8 cellular contexts compared by ENCODE assay signal in the genomic region with DNA sequence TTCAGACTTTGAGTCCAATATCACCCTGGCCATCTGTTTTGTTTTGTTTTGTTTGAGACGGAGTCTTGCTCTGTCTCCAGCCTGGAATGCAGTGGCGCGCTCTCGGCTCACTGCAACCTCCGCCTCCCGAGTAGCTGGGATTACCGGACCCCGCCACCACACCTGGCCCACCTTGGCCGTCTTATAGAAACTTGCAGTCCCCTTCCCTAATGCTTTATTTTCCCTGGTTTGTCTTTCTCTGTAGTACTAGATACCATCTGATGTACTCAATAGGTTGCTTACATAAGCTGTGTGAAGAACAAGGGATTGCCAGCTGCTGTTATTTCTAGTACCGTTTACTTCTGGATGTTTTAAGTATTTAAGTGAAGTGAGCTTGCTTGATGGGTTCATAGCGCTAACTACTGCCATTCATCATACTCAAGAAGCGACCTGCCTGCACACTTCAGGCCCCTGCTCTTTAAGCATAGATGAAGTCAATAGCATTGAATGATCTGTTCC. TPM values are rescaled to one million over a fixed set of nuclear protein-coding genes. Genes with fewer than 3 reads are reported as not detected.
A peak's percentile ranks its signal among the peaks of the same experiment; 100 is the strongest.
DNase-seq lines count a peak whose midpoint lies in the region; ATAC-seq, FAIRE-seq and TF ChIP-seq lines count a peak whose summit lies in the region.

No MANE protein-coding gene starts in this region.

- ATAC-seq in heart right ventricle (no peak), Right ventricle myocardium superior (ENCODE audit: poor library complexity) (no peak), GM12878 (no peak), upper lobe of right lung (no peak)
- no peak for ATAC-seq in activated CD4-positive, CD25-positive, alpha-beta regulatory T cell treated with anti-CD3 and anti-CD28 coated beads, Interleukin-2, amount 50 U/mL, for 24 hours

- in situ Hi-C loops in GM12878 (cut with MboI), result no loop called here

- peak overlapping the region; percentile 68 to 94 (median 82) for H3K4me3 ChIP-seq in heart right ventricle
- peak overlapping the region; percentile 96 for H3K4me3 ChIP-seq in GM12878
- peak overlapping the region; percentile 92 for H3K4me3 ChIP-seq in lower leg skin (ENCODE audit: low read depth, poor library complexity, severe bottlenecking)
- H3K4me3 ChIP-seq in upper lobe of right lung, result peak overlapping the region; percentile 93

- CTCF ChIA-PET in GM12878 (lab: Yijun Ruan, JAX), result interaction anchor here (1.5 to 2.8 kb wide), 2 partner anchors 9 to 25 kb away, joined by 5 to 30 read pairs; no protein-coding TSS in a partner anchor

- RAD21 ChIA-PET in GM12878 (lab: Charles Lee; ENCODE audit: unreplicated experiment), result interaction anchor here (0.6 to 1.2 kb wide), 3 partner anchors 148 to 441 kb away, joined by 3 read pairs; a partner anchor contains a TSS

- H3K36me3 ChIP-seq in heart right ventricle (peaks cover 0 to 52% (median 47%) of the 10 kb centered on the region in 9 donors), GM12878 (ENCODE audit: control insufficient read depth in 2 of 2, insufficient read depth in 2 of 2, low read length in 1 of 2) (peaks cover 17 to 44% of the 10 kb centered on the region in 2 experiments), upper lobe of right lung (peaks cover 52% of the 10 kb centered on the region)

- H3K4me1 ChIP-seq in heart right ventricle (peaks cover 4 to 41% (median 25%) of the 10 kb centered on the region in 9 donors), GM12878 (ENCODE audit: control insufficient read depth, insufficient read depth, low read length) (peaks cover 12% of the 10 kb centered on the region), upper lobe of right lung (peaks cover 24% of the 10 kb centered on the region)

- intact Hi-C loops in heart right ventricle (cut with DNase I), result loop anchor here in 1 of 10 donors (2.0 kb wide), 1 partner anchor 149 kb away; no protein-coding TSS in a partner anchor
- intact Hi-C loops in Right ventricle myocardium superior (cut with DNase I), result no loop called here
- intact Hi-C loops in GM12878 (cut with micrococcal nuclease; ENCODE audit: unreplicated experiment), result no loop called here
- intact Hi-C loops in lower leg skin (cut with DNase I; ENCODE audit: low total_unique reads), result no loop called here
- intact Hi-C loops in upper lobe of right lung (cut with DNase I), result no loop called here

- DNase-seq in heart right ventricle, result no peak
- no peak for DNase-seq in Right ventricle myocardium superior
- no peak for DNase-seq in GM12878 (ENCODE audit: low read depth, low spot score)
- DNase-seq in lower leg skin (ENCODE audit: low spot score in 2 of 2), result peak in 1 of 2 donors; percentile 79
- no peak for DNase-seq in upper lobe of right lung
- no peak for DNase-seq in medulla oblongata (ENCODE audit: extremely low spot score)
- DNase-seq in activated CD4-positive, alpha-beta T cell treated with anti-CD3 and anti-CD28 coated beads for 4 hours, result no peak

- FAIRE-seq in GM12878 (lab: Jason Lieb, UNC), result no peak

- H3K27ac ChIP-seq in heart right ventricle (peak overlapping the region in 8 of 10 donors; percentile 80 to 93 (median 87)), GM12878 (ENCODE audit: control insufficient read depth, insufficient read depth) (peak overlapping the region; percentile 97), upper lobe of right lung (peak overlapping the region; percentile 92)

- BruUV-seq in GM12878 (replicated peaks; lab: Mats Ljungman, UMichigan), result no TSS peak

- H3K4me2 ChIP-seq in GM12878 (ENCODE audit: control insufficient read depth, insufficient read depth), result peak overlapping the region; percentile 97

- TF ChIP-seq CTCF in heart right ventricle (IDR thresholded peaks at IDR 0.05) (no peak), GM12878 (IDR thresholded peaks at IDR 0.05 in 2 of 3, conservative IDR thresholded peaks at IDR 0.05 in 1 of 3; ENCODE audit: control insufficient read depth in 2 of 3, extremely low read depth in 1 of 3, insufficient read depth in 1 of 3, low read depth in 3 of 3, low read length in 3 of 3) (no peak), lower leg skin (IDR thresholded peaks at IDR 0.05) (no peak), upper lobe of right lung (IDR thresholded peaks at IDR 0.05) (no peak)

- H3K9me3 ChIP-seq in heart right ventricle (no peaks in the 10 kb centered on the region), GM12878 (replicated peaks; ENCODE audit: control insufficient read depth, insufficient read depth, low read length) (no peaks in the 10 kb centered on the region; the same call in 1 of the 3 replicates), upper lobe of right lung (no peaks in the 10 kb centered on the region)

- no peak for TF ChIP-seq EP300 in GM12878 (IDR thresholded peaks at IDR 0.05; ENCODE audit: borderline replicate concordance in 1 of 2, control insufficient read depth in 1 of 2, low read depth in 2 of 2, low read length in 2 of 2)

- TF ChIP-seq RAD21 in GM12878 (IDR thresholded peaks at IDR 0.05; ENCODE audit: insufficient read depth, low read depth, low read length), result no peak

- WGBS in heart right ventricle, 2 donors, result 33 to 39% methylated on average over 12 of the region's 12 CpGs
- WGBS in GM12878 (ENCODE audit: insufficient coverage, insufficient replicate concordance, low lambda C conversion rate, missing lambda C conversion rate), result 10% methylated on average over 12 of the region's 12 CpGs
- 33 to 35% methylated on average over 12 of the region's 12 CpGs for WGBS in lower leg skin, 2 donors

- H3K27me3 ChIP-seq in heart right ventricle (no peaks in the 10 kb centered on the region), GM12878 (replicated peaks in 1 of 2; ENCODE audit: control insufficient read depth in 2 of 2, insufficient read depth in 2 of 2, low read length in 1 of 2) (no peaks in the 10 kb centered on the region), upper lobe of right lung (no peaks in the 10 kb centered on the region)

- H3K79me2 ChIP-seq in GM12878 (ENCODE audit: control insufficient read depth, insufficient read depth, low read length), result peaks cover 52% of the 10 kb centered on the region

- H2AFZ ChIP-seq in GM12878 (ENCODE audit: control insufficient read depth, low read depth, low read length), result no peak overlapping the region

- SMC1A ChIA-PET in GM12878 (lab: Charles Lee; ENCODE audit: uncharacterized antibody, unreplicated experiment), result interaction anchor here (0.7 to 3.0 kb wide), 5 partner anchors 9 to 996 kb away, joined by 3 to 13 read pairs (median 3); no protein-coding TSS in a partner anchor

- POLR2A ChIA-PET in GM12878 (lab: Charles Lee), result interaction anchor here (1.2 to 2.5 kb wide), 2 partner anchors 9 to 440 kb away, joined by 6 to 8 read pairs; a partner anchor contains a TSS

- H4K20me1 ChIP-seq in GM12878 (ENCODE audit: control insufficient read depth, insufficient read depth), result peaks cover 4% of the 10 kb centered on the region

- TF ChIP-seq POLR2A in GM12878 (IDR thresholded peaks at IDR 0.05; ENCODE audit: low read depth, low read length), result no peak
- TF ChIP-seq POLR2A in lower leg skin (IDR thresholded peaks at IDR 0.05), result no peak

- H3K9ac ChIP-seq in GM12878 (ENCODE audit: control insufficient read depth, insufficient read depth, low read length), result peak overlapping the region; percentile 99

TF ChIP-seq in GM12878, 131 proteins besides CTCF, POLR2A, EP300 and RAD21 (continues in another document):
- TF ChIP-seq, protein P1, sequence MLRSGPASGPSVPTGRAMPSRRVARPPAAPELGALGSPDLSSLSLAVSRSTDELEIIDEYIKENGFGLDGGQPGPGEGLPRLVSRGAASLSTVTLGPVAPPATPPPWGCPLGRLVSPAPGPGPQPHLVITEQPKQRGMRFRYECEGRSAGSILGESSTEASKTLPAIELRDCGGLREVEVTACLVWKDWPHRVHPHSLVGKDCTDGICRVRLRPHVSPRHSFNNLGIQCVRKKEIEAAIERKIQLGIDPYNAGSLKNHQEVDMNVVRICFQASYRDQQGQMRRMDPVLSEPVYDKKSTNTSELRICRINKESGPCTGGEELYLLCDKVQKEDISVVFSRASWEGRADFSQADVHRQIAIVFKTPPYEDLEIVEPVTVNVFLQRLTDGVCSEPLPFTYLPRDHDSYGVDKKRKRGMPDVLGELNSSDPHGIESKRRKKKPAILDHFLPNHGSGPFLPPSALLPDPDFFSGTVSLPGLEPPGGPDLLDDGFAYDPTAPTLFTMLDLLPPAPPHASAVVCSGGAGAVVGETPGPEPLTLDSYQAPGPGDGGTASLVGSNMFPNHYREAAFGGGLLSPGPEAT (IDR thresholded peaks at IDR 0.05; ENCODE audit: low read depth), result no peak
- TF ChIP-seq ZNF217 (IDR thresholded peaks at IDR 0.05) (no peak), CREM (IDR thresholded peaks at IDR 0.05; ENCODE audit: low read depth) (no peak), SMARCA5 (IDR thresholded peaks at IDR 0.05) (no peak)

RNA-seq across cellular contexts. Expression of a gene that starts 1.2 kb away (rescaled TPM):
- 100 to 1,000 TPM; 610 to 902 (median 663) TPM for total RNA-seq in heart right ventricle
- 1,000 to 10,000 TPM; 2,707 to 4,595 TPM for polyA plus RNA-seq in heart right ventricle
- total RNA-seq in Right ventricle myocardium superior, result 756 TPM
- total RNA-seq in GM12878 (2013; cell fraction: nucleolus; rRNA removed), result 506 and 558 TPM in 2 replicates
- 1,643 and 1,672 TPM in 2 replicates for total RNA-seq in GM12878 (2014; rRNA removed)
- total RNA-seq in GM12878 (2014; rRNA removed; fragmentation: Illumina TruSeq; extraction: Trizol), result 2,010 and 2,119 TPM in 2 replicates
- 1,730 and 1,880 TPM in 2 replicates for total RNA-seq in GM12878 (2021)
- 4,017 TPM for polyA plus RNA-seq in GM12878 (2011; ENCODE audit: low read depth)
- 2,588 and 2,966 TPM in 2 replicates for polyA plus RNA-seq in GM12878 (2011; rRNA removed)
- 1,434 and 1,651 TPM in 2 replicates for polyA plus RNA-seq in GM12878 (2011; cell fraction: cytosol; rRNA removed)
- polyA plus RNA-seq in GM12878 (2011; cell fraction: nucleus; rRNA removed), result 583 and 722 TPM in 2 replicates
- polyA plus RNA-seq in GM12878 (2012), result 7,976 and 8,679 TPM in 2 replicates
- polyA plus RNA-seq in GM12878 (2014; fragmentation: Illumina TruSeq; extraction: Trizol), result 2,219 and 2,318 TPM in 2 replicates
- polyA plus RNA-seq in GM12878 (2014; fragmentation: Nextera tagmentation; extraction: Ambion mirVana), result 1,000 to 10,000 TPM; 5,836 to 8,551 TPM
- polyA plus RNA-seq in GM12878 (2014; rRNA removed), result 2,664 and 2,752 TPM in 2 replicates
- 1,000 to 10,000 TPM; 2,013 to 2,197 TPM for polyA plus RNA-seq in GM12878 (2016; fragmentation: Nextera tagmentation; extraction: Ambion mirVana)
- 294 and 425 TPM in 2 replicates for polyA minus RNA-seq in GM12878 (2011; rRNA and poly(A)+ RNA removed)
- polyA minus RNA-seq in GM12878 (2011; cell fraction: cytosol; rRNA and poly(A)+ RNA removed), result 148 and 188 TPM in 2 replicates
- polyA minus RNA-seq in GM12878 (2011; cell fraction: nucleus; rRNA and poly(A)+ RNA removed), result 104 and 147 TPM in 2 replicates
- total RNA-seq in lower leg skin, result 1,000 to 10,000 TPM; 1,244 to 1,827 (median 1,503) TPM
- total RNA-seq in upper lobe of right lung, result 1,071 TPM
